33 cellular contexts compared by ENCODE assay signal in genomic region chr1:109120356-109120755, GRCh38. TPM values are rescaled to one million over a fixed set of nuclear protein-coding genes. Genes with fewer than 3 reads are reported as not detected.
DNase-seq lines count a peak whose midpoint lies in the region; ATAC-seq, FAIRE-seq and TF ChIP-seq lines count a peak whose summit lies in the region.
"Had no signal": no experiment of that assay in that cellular context is flagged by ENCODE, and none has a peak within 500 bp of the region (broad histone marks: within the 10 kb centered on the region; RNA-seq: fewer than 3 reads in every experiment).

No MANE protein-coding gene starts in this region.

- H3K4me2 ChIP-seq in HepG2 (ENCODE audit: low read depth, low read length) (no peak overlapping the region), neural progenitor cell (no peak overlapping the region)
- H3K4me2 ChIP-seq: A549; BLaER1; BLaER1 treated with 17β-estradiol and CSF1 and Interleukin-3, amounts not matched to agents 10 nM and 100 nM had no signal

- WGBS in HepG2 (ENCODE audit: low lambda C conversion rate) = 28% methylated on average over 5 of the region's 5 CpGs
- 87% methylated on average over 5 of the region's 5 CpGs for WGBS in right lobe of liver (ENCODE audit: insufficient coverage, low coverage, low lambda C conversion rate, missing lambda C conversion rate)
- 89 to 94% (median 93%) methylated on average over 5 of the region's 5 CpGs for WGBS in stomach, 5 donors

- no peak overlapping the region for H3K27ac ChIP-seq in HepG2 (ENCODE audit: extremely low read length, insufficient read depth, low read length)
- H3K27ac ChIP-seq in right lobe of liver = no peak overlapping the region
- peak overlapping the region in 1 of 5 donors; percentile 8 for H3K27ac ChIP-seq in stomach
- H3K27ac ChIP-seq in neural progenitor cell = no peak overlapping the region
- H3K27ac ChIP-seq: 22Rv1; A549; BLaER1; BLaER1 treated with 17β-estradiol and CSF1 and Interleukin-3, amounts not matched to agents 10 nM and 100 nM; C4-2B had no signal

- H3K4me1 Mint-ChIP-seq in neural progenitor cell = no peaks in the 10 kb centered on the region
- H3K4me1 Mint-ChIP-seq: CD14-positive monocyte; CD8-positive, alpha-beta memory T cell had no signal

- no peaks in the 10 kb centered on the region for H3K9me3 Mint-ChIP-seq in neural progenitor cell
- H3K9me3 Mint-ChIP-seq: CD14-positive monocyte; CD4-positive, alpha-beta memory T cell; CD4-positive, alpha-beta T cell; CD4-positive, CD25-positive, alpha-beta regulatory T cell; CD8-positive, alpha-beta memory T cell; CD8-positive, alpha-beta T cell had no signal

- TF ChIP-seq POLR2A in HepG2 (IDR thresholded peaks at IDR 0.05; ENCODE audit: insufficient read depth in 1 of 2, low read depth in 2 of 2, low read length in 2 of 2) (no peak), right lobe of liver (IDR thresholded peaks at IDR 0.05) (no peak), stomach (IDR thresholded peaks at IDR 0.05) (no peak)

- H3K4me1 ChIP-seq in HepG2 (ENCODE audit: insufficient read depth, low read length) = peaks cover 20% of the 10 kb centered on the region
- no peaks in the 10 kb centered on the region for H3K4me1 ChIP-seq in right lobe of liver
- H3K4me1 ChIP-seq in stomach = peaks cover 0 to 20% (median 12%) of the 10 kb centered on the region in 4 donors
- no peaks in the 10 kb centered on the region for H3K4me1 ChIP-seq in neural progenitor cell
- H3K4me1 ChIP-seq: BE2C; BLaER1; BLaER1 treated with 17β-estradiol and CSF1 and Interleukin-3, amounts not matched to agents 10 nM and 100 nM; Caco-2 had no signal

- no peaks in the 10 kb centered on the region for H3F3A ChIP-seq in neural progenitor cell (ENCODE audit: low read depth)

- H3K9me3 ChIP-seq in HepG2 (ENCODE audit: low read length) (no peaks in the 10 kb centered on the region), right lobe of liver (no peaks in the 10 kb centered on the region), stomach (no peaks in the 10 kb centered on the region), neural progenitor cell (ENCODE audit: low read depth) (no peaks in the 10 kb centered on the region)
- H3K9me3 ChIP-seq: A549; BE2C; BLaER1; BLaER1 treated with 17β-estradiol and CSF1 and Interleukin-3, amounts not matched to agents 10 nM and 100 nM; Caco-2 had no signal

- TF ChIP-seq CTCF in HepG2 (CRISPR knock-in tag; IDR thresholded peaks at IDR 0.05) = no peak
- TF ChIP-seq CTCF in right lobe of liver (IDR thresholded peaks at IDR 0.05) = no peak
- TF ChIP-seq CTCF in stomach (IDR thresholded peaks at IDR 0.05) = no peak
- TF ChIP-seq CTCF in neural progenitor cell (IDR thresholded peaks at IDR 0.05) = no peak

- H3K4me3 ChIP-seq in HepG2 (replicated peaks in 1 of 3; ENCODE audit: insufficient read depth in 1 of 3, low read depth in 2 of 3, low read length in 3 of 3) (no peak overlapping the region), right lobe of liver (no peak overlapping the region), stomach (no peak overlapping the region), neural progenitor cell (no peak overlapping the region)
- H3K4me3 ChIP-seq: A549; BLaER1; BLaER1 treated with 17β-estradiol and CSF1 and Interleukin-3, amounts not matched to agents 10 nM and 100 nM had no signal

- H3K4me3 Mint-ChIP-seq in neural progenitor cell = no peak overlapping the region
- H3K4me3 Mint-ChIP-seq: B cell; CD14-positive monocyte; CD4-positive, alpha-beta memory T cell; CD4-positive, alpha-beta T cell; CD4-positive, CD25-positive, alpha-beta regulatory T cell; CD8-positive, alpha-beta memory T cell; CD8-positive, alpha-beta T cell had no signal

- no peaks in the 10 kb centered on the region for H3K36me3 ChIP-seq in HepG2 (replicated peaks in 1 of 2; ENCODE audit: control insufficient read depth in 1 of 2, insufficient read depth in 2 of 2, low read length in 2 of 2)
- H3K36me3 ChIP-seq in right lobe of liver = no peaks in the 10 kb centered on the region
- no peaks in the 10 kb centered on the region for H3K36me3 ChIP-seq in stomach
- H3K36me3 ChIP-seq in neural progenitor cell = no peaks in the 10 kb centered on the region
- H3K36me3 ChIP-seq: BE2C; BLaER1; BLaER1 treated with 17β-estradiol and CSF1 and Interleukin-3, amounts not matched to agents 10 nM and 100 nM had no signal

- no peak for TF ChIP-seq EP300 in HepG2 (IDR thresholded peaks at IDR 0.05; ENCODE audit: low read depth in 2 of 2, low read length in 2 of 2)
- no peak for TF ChIP-seq EP300 in HepG2 (CRISPR knock-in tag; IDR thresholded peaks at IDR 0.05; ENCODE audit: borderline replicate concordance)
- no peak for TF ChIP-seq EP300 in stomach (IDR thresholded peaks at IDR 0.05)

- H3K27ac Mint-ChIP-seq in neural progenitor cell = no peak overlapping the region
- H3K27ac Mint-ChIP-seq: B cell; CD14-positive monocyte; CD4-positive, alpha-beta memory T cell; CD4-positive, alpha-beta T cell; CD4-positive, CD25-positive, alpha-beta regulatory T cell; CD8-positive, alpha-beta memory T cell; CD8-positive, alpha-beta T cell had no signal

- CTCF ChIA-PET in HepG2 (lab: Yijun Ruan, JAX; ENCODE audit: low intra/inter-chr PET ratio, low total read pairs) = no interaction called here

- no peak for FAIRE-seq in HepG2 (lab: Jason Lieb, UNC)
- FAIRE-seq: A204.1, A549, D721Med had no signal

- H3K27me3 ChIP-seq in HepG2 (ENCODE audit: control insufficient read depth in 1 of 2, insufficient read depth in 2 of 2, low read length in 2 of 2) (no peaks in the 10 kb centered on the region), right lobe of liver (no peaks in the 10 kb centered on the region), stomach (peaks cover 0 to 16% (median 0%) of the 10 kb centered on the region in 3 donors), neural progenitor cell (peaks cover 23% of the 10 kb centered on the region)

- DNase-seq in HepG2 (ENCODE audit: low spot score) = no peak
- DNase-seq in right lobe of liver = no peak
- peak; percentile 11 for DNase-seq in stomach
- no peak for DNase-seq in neural progenitor cell (ENCODE audit: low spot score)
- DNase-seq: 8988T; ACHN; AML-193; BE2C; C1 segment of cervical spinal cord; Caco-2; Calu3; CD4-positive, alpha-beta memory T cell; CD4-positive, alpha-beta T cell; CD4-positive, CD25-positive, alpha-beta regulatory T cell; CD8-positive, alpha-beta memory T cell; CD8-positive, alpha-beta T cell; COR-L47; DMS 273 treated with DMSO at 0.1 percent for 48 hours; DMS153; DMS53; DMS79; DMS79 treated with DMSO at 0.1 percent for 48 hours; DND-41; EL had no signal

- in situ Hi-C loops in HepG2 (cut with HindIII; ENCODE audit: extremely low pct_ligation_motif_present, low pct_unique_long_range_greater_than_20kb) = no loop called here

- no TSS peak for BruUV-seq in HepG2 (replicated peaks; lab: Mats Ljungman, UMichigan)

- H3K79me2 ChIP-seq in HepG2 (ENCODE audit: insufficient read depth, low read length) = no peaks in the 10 kb centered on the region
- H3K79me2 ChIP-seq in neural progenitor cell (ENCODE audit: low read depth) = no peaks in the 10 kb centered on the region

- H3K9ac ChIP-seq in HepG2 (ENCODE audit: insufficient read depth, low read depth, low read length) = no peak overlapping the region
- no peak overlapping the region for H3K9ac ChIP-seq in neural progenitor cell
- H3K9ac ChIP-seq: BLaER1; BLaER1 treated with 17β-estradiol and CSF1 and Interleukin-3, amounts not matched to agents 10 nM and 100 nM had no signal

- H2AFZ ChIP-seq in HepG2 (ENCODE audit: low read length) (no peak overlapping the region), neural progenitor cell (replicated peaks) (no peak overlapping the region)

- no peak for TF ChIP-seq RAD21 in HepG2 (CRISPR knock-in tag; IDR thresholded peaks at IDR 0.05)

- H3K27me3 Mint-ChIP-seq in neural progenitor cell (ENCODE audit: insufficient read depth, low read depth) = peaks cover 11% of the 10 kb centered on the region
- H3K27me3 Mint-ChIP-seq: CD4-positive, alpha-beta memory T cell; CD4-positive, alpha-beta T cell; CD4-positive, CD25-positive, alpha-beta regulatory T cell; CD8-positive, alpha-beta memory T cell had no signal

- H4K20me1 ChIP-seq in HepG2 (ENCODE audit: insufficient read depth, low read length) = no peaks in the 10 kb centered on the region
- no peaks in the 10 kb centered on the region for H4K20me1 ChIP-seq in neural progenitor cell (ENCODE audit: low read depth)
- H4K20me1 ChIP-seq: BLaER1; BLaER1 treated with 17β-estradiol and CSF1 and Interleukin-3, amounts not matched to agents 10 nM and 100 nM had no signal

- POLR2A ChIA-PET in HepG2 (lab: Yijun Ruan, JAX) = interaction anchor here (2.1 kb wide), 1 partner anchor 20 kb away, joined by 6 read pairs; no protein-coding TSS in a partner anchor

- H3K36me3 Mint-ChIP-seq in neural progenitor cell = no peaks in the 10 kb centered on the region
- H3K36me3 Mint-ChIP-seq: CD14-positive monocyte; CD8-positive, alpha-beta T cell had no signal

- ATAC-seq in HepG2 (no peak), right lobe of liver (no peak)
- ATAC-seq: A549; CD8-positive, alpha-beta T cell had no signal

- intact Hi-C loops in HepG2 (cut with micrococcal nuclease; ENCODE audit: unreplicated experiment) = no loop called here
- intact Hi-C loops in right lobe of liver (cut with DNase I) = no loop called here
- intact Hi-C loops in stomach (cut with DNase I; ENCODE audit: low total_unique reads) = no loop called here

RNA-seq across cellular contexts. Expression of gene ELAPOR1, which starts 6.4 kb away (rescaled TPM):
- total RNA-seq in HepG2 (2016; rRNA removed; fragmentation: Illumina TruSeq; extraction: Trizol) (0.14 and 0.20 TPM in 2 replicates), right lobe of liver (1 to 10 TPM in 1 of 6 experiments, under 1 TPM in 5; 0.16 to 1.2 (median 0.22) TPM), stomach (100 to 1,000 TPM in 2 of 5 donors, 10 to 100 TPM in 3; 56.8 to 185 (median 84.3) TPM), neural progenitor cell (ENCODE audit: low replicate concordance) (1.5 and 2.0 TPM in 2 replicates)
- 0.09 and 0.10 TPM in 2 replicates for total RNA-seq in HepG2 (2016; cell fraction: cytosol; rRNA removed; fragmentation: Illumina TruSeq; extraction: Trizol; ENCODE audit: low read depth)
- 0.12 and 0.22 TPM in 2 replicates for total RNA-seq in HepG2 (2016; cell fraction: insoluble cytoplasmic fraction; rRNA removed; fragmentation: Illumina TruSeq; extraction: Trizol)
- total RNA-seq in HepG2 (2016; cell fraction: membrane; rRNA removed; fragmentation: Illumina TruSeq; extraction: Trizol) = 0.06 and 0.24 TPM in 2 replicates
- total RNA-seq in HepG2 (2016; cell fraction: nucleus; rRNA removed; fragmentation: Illumina TruSeq; extraction: Trizol) = 0.71 and 1.2 TPM in 2 replicates
- polyA plus RNA-seq in HepG2 (2011; rRNA removed) (0.12 and 0.13 TPM in 2 replicates), stomach (10 to 100 TPM; 25.5 to 47.7 (median 35.1) TPM)
- 0.09 and 0.16 TPM in 2 replicates for polyA plus RNA-seq in HepG2 (2011; cell fraction: cytosol; rRNA removed)
- polyA plus RNA-seq in HepG2 (2011; cell fraction: nucleus; rRNA removed) = 0.32 and 0.38 TPM in 2 replicates
- 0.07 and 0.16 TPM in 2 replicates for polyA plus RNA-seq in HepG2 (2012)
- polyA plus RNA-seq in HepG2 (2016; cell fraction: cytosol; fragmentation: Illumina TruSeq; extraction: Trizol; ENCODE audit: low read depth) = 0.14 and 0.19 TPM in 2 replicates
- 0.19 TPM in 2 replicates for polyA plus RNA-seq in HepG2 (2016; cell fraction: insoluble cytoplasmic fraction; fragmentation: Illumina TruSeq; extraction: Trizol; ENCODE audit: low read depth)
- polyA plus RNA-seq in HepG2 (2016; cell fraction: membrane; fragmentation: Illumina TruSeq; extraction: Trizol; ENCODE audit: low read depth) = 0.08 and 0.18 TPM in 2 replicates
- 0.17 TPM in 1 of 2 replicates, not detected in the other for polyA plus RNA-seq in HepG2 (2016; cell fraction: nucleus; fragmentation: Illumina TruSeq; extraction: Trizol; ENCODE audit: insufficient read depth, low read depth)
- polyA minus RNA-seq in HepG2 (2011; rRNA and poly(A)+ RNA removed; ENCODE audit: low replicate concordance) = 0.80 and 2.9 TPM in 2 replicates
- polyA minus RNA-seq in HepG2 (2011; cell fraction: cytosol; rRNA and poly(A)+ RNA removed) = not detected in 2 replicates
- polyA minus RNA-seq in HepG2 (2011; cell fraction: nucleus; rRNA and poly(A)+ RNA removed) = 0.39 and 0.50 TPM in 2 replicates
- polyA plus RNA-seq: CD14-positive monocyte had no signal

RNA-seq across cellular contexts. Expression of gene TMEM167B, which starts 29.8 kb away (rescaled TPM):
- total RNA-seq in HepG2 (2016; rRNA removed; fragmentation: Illumina TruSeq; extraction: Trizol) (22.4 and 24.4 TPM in 2 replicates), right lobe of liver (10 to 100 TPM; 10.5 to 21.9 (median 15.1) TPM), stomach (10 to 100 TPM in 3 of 5 donors, 1 to 10 TPM in 1, not detected in 1; 2.9 to 70.1 (median 44.6) TPM), neural progenitor cell (ENCODE audit: low replicate concordance) (18.5 and 22.1 TPM in 2 replicates)
- 4.3 and 5.4 TPM in 2 replicates for total RNA-seq in HepG2 (2016; cell fraction: cytosol; rRNA removed; fragmentation: Illumina TruSeq; extraction: Trizol; ENCODE audit: low read depth)
- 23.6 and 26.0 TPM in 2 replicates for total RNA-seq in HepG2 (2016; cell fraction: insoluble cytoplasmic fraction; rRNA removed; fragmentation: Illumina TruSeq; extraction: Trizol)
- total RNA-seq in HepG2 (2016; cell fraction: membrane; rRNA removed; fragmentation: Illumina TruSeq; extraction: Trizol) = 14.2 and 15.4 TPM in 2 replicates
- 15.0 and 18.4 TPM in 2 replicates for total RNA-seq in HepG2 (2016; cell fraction: nucleus; rRNA removed; fragmentation: Illumina TruSeq; extraction: Trizol)
- polyA plus RNA-seq in HepG2 (2011; rRNA removed) (9.5 and 10.2 TPM in 2 replicates), stomach (10 to 100 TPM; 15.4 to 26.9 (median 16.3) TPM)
- 6.3 and 7.9 TPM in 2 replicates for polyA plus RNA-seq in HepG2 (2011; cell fraction: cytosol; rRNA removed)
- 4.6 and 5.9 TPM in 2 replicates for polyA plus RNA-seq in HepG2 (2011; cell fraction: nucleus; rRNA removed)
- polyA plus RNA-seq in HepG2 (2012) = 21.2 and 25.3 TPM in 2 replicates
- 4.8 and 7.2 TPM in 2 replicates for polyA plus RNA-seq in HepG2 (2016; cell fraction: cytosol; fragmentation: Illumina TruSeq; extraction: Trizol; ENCODE audit: low read depth)
- polyA plus RNA-seq in HepG2 (2016; cell fraction: insoluble cytoplasmic fraction; fragmentation: Illumina TruSeq; extraction: Trizol; ENCODE audit: low read depth) = 22.2 and 24.2 TPM in 2 replicates
- 9.2 and 10.4 TPM in 2 replicates for polyA plus RNA-seq in HepG2 (2016; cell fraction: membrane; fragmentation: Illumina TruSeq; extraction: Trizol; ENCODE audit: low read depth)
- 17.0 and 18.9 TPM in 2 replicates for polyA plus RNA-seq in HepG2 (2016; cell fraction: nucleus; fragmentation: Illumina TruSeq; extraction: Trizol; ENCODE audit: insufficient read depth, low read depth)
- 2.5 and 3.6 TPM in 2 replicates for polyA minus RNA-seq in HepG2 (2011; rRNA and poly(A)+ RNA removed; ENCODE audit: low replicate concordance)
- polyA minus RNA-seq in HepG2 (2011; cell fraction: cytosol; rRNA and poly(A)+ RNA removed) = 9.4 and 11.4 TPM in 2 replicates
- polyA minus RNA-seq in HepG2 (2011; cell fraction: nucleus; rRNA and poly(A)+ RNA removed) = 5.8 and 7.1 TPM in 2 replicates

RNA-seq across cellular contexts. Expression of gene TAF13, which starts 44.6 kb away (rescaled TPM):
- total RNA-seq in HepG2 (2016; rRNA removed; fragmentation: Illumina TruSeq; extraction: Trizol) (36.3 and 62.1 TPM in 2 replicates), right lobe of liver (10 to 100 TPM; 19.2 to 41.1 (median 26.4) TPM), stomach (10 to 100 TPM in 4 of 5 donors, 1 to 10 TPM in 1; 3.5 to 69.9 (median 25.2) TPM), neural progenitor cell (ENCODE audit: low replicate concordance) (26.9 and 48.4 TPM in 2 replicates)
- 9.0 and 10.1 TPM in 2 replicates for total RNA-seq in HepG2 (2016; cell fraction: cytosol; rRNA removed; fragmentation: Illumina TruSeq; extraction: Trizol; ENCODE audit: low read depth)
- total RNA-seq in HepG2 (2016; cell fraction: insoluble cytoplasmic fraction; rRNA removed; fragmentation: Illumina TruSeq; extraction: Trizol) = 40.2 and 62.3 TPM in 2 replicates
- total RNA-seq in HepG2 (2016; cell fraction: membrane; rRNA removed; fragmentation: Illumina TruSeq; extraction: Trizol) = 28.6 and 37.3 TPM in 2 replicates
- 15.9 and 16.8 TPM in 2 replicates for total RNA-seq in HepG2 (2016; cell fraction: nucleus; rRNA removed; fragmentation: Illumina TruSeq; extraction: Trizol)
- polyA plus RNA-seq in HepG2 (2011; rRNA removed) (8.6 and 11.5 TPM in 2 replicates), stomach (10 to 100 TPM; 20.4 to 48.6 (median 46.8) TPM)
- 2.9 and 5.7 TPM in 2 replicates for polyA plus RNA-seq in HepG2 (2011; cell fraction: cytosol; rRNA removed)
- polyA plus RNA-seq in HepG2 (2011; cell fraction: nucleus; rRNA removed) = 1.1 and 2.3 TPM in 2 replicates
- 17.4 and 25.3 TPM in 2 replicates for polyA plus RNA-seq in HepG2 (2012)
- 9.4 and 9.5 TPM in 2 replicates for polyA plus RNA-seq in HepG2 (2016; cell fraction: cytosol; fragmentation: Illumina TruSeq; extraction: Trizol; ENCODE audit: low read depth)
- 69.4 and 70.2 TPM in 2 replicates for polyA plus RNA-seq in HepG2 (2016; cell fraction: insoluble cytoplasmic fraction; fragmentation: Illumina TruSeq; extraction: Trizol; ENCODE audit: low read depth)
- 26.1 and 31.2 TPM in 2 replicates for polyA plus RNA-seq in HepG2 (2016; cell fraction: membrane; fragmentation: Illumina TruSeq; extraction: Trizol; ENCODE audit: low read depth)
- 29.1 and 33.5 TPM in 2 replicates for polyA plus RNA-seq in HepG2 (2016; cell fraction: nucleus; fragmentation: Illumina TruSeq; extraction: Trizol; ENCODE audit: insufficient read depth, low read depth)
- 2.6 and 6.6 TPM in 2 replicates for polyA minus RNA-seq in HepG2 (2011; rRNA and poly(A)+ RNA removed; ENCODE audit: low replicate concordance)
- polyA minus RNA-seq in HepG2 (2011; cell fraction: cytosol; rRNA and poly(A)+ RNA removed) = 10.6 and 12.0 TPM in 2 replicates
- 5.9 and 7.8 TPM in 2 replicates for polyA minus RNA-seq in HepG2 (2011; cell fraction: nucleus; rRNA and poly(A)+ RNA removed)

Comparison
In these comparisons a context has a peak if more than half of its experiments do, and no peak if none do; other contexts are left out.
1. RNA of gene ELAPOR1, which starts 6.4 kb away (total RNA-seq): 56.8 to 185 TPM in stomach; 1.5 to 2.0 TPM in neural progenitor cell, 0.16 to 1.2 TPM in right lobe of liver and 0.06 to 1.2 TPM in HepG2; every median in the first group is over 10 times any median in the second.